Comparison of ENCODE assay signal across 11 cellular contexts in the genomic region with DNA sequence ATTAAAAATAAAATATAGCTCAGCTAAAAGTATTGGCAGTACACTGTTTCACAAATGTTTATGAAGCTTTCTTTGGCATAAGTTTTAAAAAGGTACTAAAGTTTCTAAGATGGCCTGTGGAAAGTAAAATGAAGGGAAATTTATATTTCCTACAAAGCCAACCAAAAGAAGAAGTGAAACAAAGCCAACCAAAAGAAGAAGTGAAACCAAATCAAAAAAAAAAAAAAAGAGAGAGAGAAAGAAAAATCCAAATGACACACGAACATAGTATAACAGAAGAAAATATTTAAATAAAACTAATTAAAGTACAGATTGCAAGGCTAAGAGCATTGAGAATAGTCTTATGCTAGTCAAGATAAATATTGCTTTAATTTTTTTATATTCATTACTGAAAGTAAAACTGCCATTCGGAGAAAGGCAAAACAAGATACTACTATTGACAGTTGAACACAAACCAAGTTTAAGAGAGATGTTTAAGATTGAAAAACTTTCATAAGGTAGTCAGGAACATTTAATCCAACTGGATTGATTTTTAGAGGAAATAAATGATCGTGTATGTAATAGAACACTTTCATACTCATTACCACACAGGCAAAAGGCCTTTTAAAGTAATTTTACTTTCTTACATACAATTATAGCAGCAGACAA. TPM values are rescaled to one million over a fixed set of nuclear protein-coding genes. Genes with fewer than 3 reads are reported as not detected.
DNase-seq lines count a peak whose midpoint lies in the region; ATAC-seq and FAIRE-seq lines count a peak whose summit lies in the region.
"Had no signal": no experiment of that assay in that cellular context is flagged by ENCODE, and none has a peak within 500 bp of the region (broad histone marks: within the 10 kb centered on the region; RNA-seq: fewer than 3 reads in every experiment).

No MANE protein-coding gene starts in this region.

- H3K27me3 ChIP-seq in small intestine (ENCODE audit: control insufficient read depth in 2 of 2, insufficient read depth in 2 of 2, low read length in 2 of 2) = no peaks in the 10 kb centered on the region
- H3K27me3 ChIP-seq: right atrium auricular region had no signal

- H3K4me3 ChIP-seq in small intestine (ENCODE audit: low read depth in 1 of 2, low read length in 2 of 2) = no peak overlapping the region
- H3K4me3 ChIP-seq: right atrium auricular region had no signal

- 52 to 67% (median 64%) methylated on average over 3 of the region's 3 CpGs for WGBS in small intestine, 3 donors

- no peak for FAIRE-seq in small intestine (lab: Jason Lieb, UNC)
- FAIRE-seq: kidney had no signal

- no peak for DNase-seq in activated naive CD8-positive, alpha-beta T cell treated with anti-CD3 and anti-CD28 coated beads, Interleukin-2, amount 50 U/mL, for 24 hours
- DNase-seq in small intestine = no peak
- no peak for DNase-seq in activated gamma-delta T cell treated with Interleukin-2 at 50 U/mL for 16 hours
- DNase-seq in kidney tubule cell (ENCODE audit: low spot score) = no peak
- DNase-seq in iPS-NIHi11 (ENCODE audit: low spot score) = no peak
- DNase-seq: kidney, NCI-H524 had no signal

- peaks cover 13% of the 10 kb centered on the region for H3K9me3 Mint-ChIP-seq in activated naive CD8-positive, alpha-beta T cell treated with anti-CD3 and anti-CD28 coated beads, Interleukin-2, amount 50 U/mL, for 24 hours

- H3K4me1 ChIP-seq in small intestine (ENCODE audit: control insufficient read depth in 2 of 2, insufficient read depth in 1 of 2, low read depth in 1 of 2, low read length in 1 of 2) = no peaks in the 10 kb centered on the region
- H3K4me1 ChIP-seq: right atrium auricular region had no signal

- no peaks in the 10 kb centered on the region for H3K9me3 ChIP-seq in small intestine (ENCODE audit: control insufficient read depth, low read depth)
- H3K9me3 ChIP-seq: right atrium auricular region had no signal

- no peak overlapping the region for H3K27ac ChIP-seq in small intestine (ENCODE audit: low read depth in 1 of 2, low read length in 1 of 2)
- H3K27ac ChIP-seq: right atrium auricular region had no signal

- ATAC-seq in GM18870 (IDR thresholded peaks at IDR 0.05; ENCODE audit: unreplicated experiment) (peak; percentile 95), GM21723 (IDR thresholded peaks at IDR 0.05; ENCODE audit: unreplicated experiment) (peak; percentile 97), HG03378 (IDR thresholded peaks at IDR 0.05; ENCODE audit: unreplicated experiment) (peak; percentile 95)
- no peak for ATAC-seq in activated naive CD8-positive, alpha-beta T cell treated with anti-CD3 and anti-CD28 coated beads, Interleukin-2, amount 50 U/mL, for 24 hours

- H3K36me3 Mint-ChIP-seq in activated naive CD8-positive, alpha-beta T cell treated with anti-CD3 and anti-CD28 coated beads, Interleukin-2, amount 50 U/mL, for 24 hours (ENCODE audit: low read depth) = no peaks in the 10 kb centered on the region

- H3K4me1 Mint-ChIP-seq in activated naive CD8-positive, alpha-beta T cell treated with anti-CD3 and anti-CD28 coated beads, Interleukin-2, amount 50 U/mL, for 24 hours = peaks cover 4% of the 10 kb centered on the region

- H3K36me3 ChIP-seq in small intestine (ENCODE audit: control insufficient read depth in 2 of 2, insufficient read depth in 2 of 2, low read length in 2 of 2) = no peaks in the 10 kb centered on the region
- H3K36me3 ChIP-seq: right atrium auricular region had no signal

- no peak overlapping the region for H3K4me3 Mint-ChIP-seq in activated naive CD8-positive, alpha-beta T cell treated with anti-CD3 and anti-CD28 coated beads, Interleukin-2, amount 50 U/mL, for 24 hours

- H3K27me3 Mint-ChIP-seq in activated naive CD8-positive, alpha-beta T cell treated with anti-CD3 and anti-CD28 coated beads, Interleukin-2, amount 50 U/mL, for 24 hours = no peaks in the 10 kb centered on the region

- H3K27ac Mint-ChIP-seq in activated naive CD8-positive, alpha-beta T cell treated with anti-CD3 and anti-CD28 coated beads, Interleukin-2, amount 50 U/mL, for 24 hours = peak overlapping the region; percentile 31

RNA-seq across cellular contexts. Expression of gene KHDRBS2, which starts 12.8 kb away (rescaled TPM):
- polyA plus RNA-seq in small intestine = under 1 TPM in 1 of 3 donors, not detected in 2; 0.19 TPM
